Comparison of ENCODE assay signal across 1 cellular context in genomic region chr7:5637415-5637814, GRCh38.
TF ChIP-seq lines count a peak whose summit lies in the region.

No MANE protein-coding gene starts in this region.

TF ChIP-seq in GM23338, 12 proteins besides CTCF, POLR2A, EP300 and RAD21:
- no peak for TF ChIP-seq ZNF462 (CRISPR knock-in tag; IDR thresholded peaks at IDR 0.05)
- TF ChIP-seq ETS1 (IDR thresholded peaks at IDR 0.05) = no peak
- TF ChIP-seq REST (IDR thresholded peaks at IDR 0.05; ENCODE audit: unreplicated experiment) = no peak
- no peak for TF ChIP-seq POLR2AphosphoS5 (IDR thresholded peaks at IDR 0.05; ENCODE audit: low read depth)
- TF ChIP-seq STAT1 (IDR thresholded peaks at IDR 0.05; ENCODE audit: unreplicated experiment) = no peak
- no peak for TF ChIP-seq EZH2 (IDR thresholded peaks at IDR 0.05; ENCODE audit: low read depth, unreplicated experiment)
- TF ChIP-seq EZH2phosphoT487 (IDR thresholded peaks at IDR 0.05; ENCODE audit: unreplicated experiment) = no peak
- no peak for TF ChIP-seq NANOG (IDR thresholded peaks at IDR 0.05; ENCODE audit: borderline replicate concordance)
- TF ChIP-seq ZNF331 (CRISPR knock-in tag; IDR thresholded peaks at IDR 0.05; ENCODE audit: low read depth) = no peak
- no peak for TF ChIP-seq CREB1 (CRISPR knock-in tag; IDR thresholded peaks at IDR 0.05; ENCODE audit: low read depth)
- TF ChIP-seq JUNB (IDR thresholded peaks at IDR 0.05; ENCODE audit: unreplicated experiment) = no peak
- no peak for TF ChIP-seq ZNF114 (CRISPR knock-in tag; IDR thresholded peaks at IDR 0.05)
